ENCODE assay signal across 1 cellular context in the genomic region with DNA sequence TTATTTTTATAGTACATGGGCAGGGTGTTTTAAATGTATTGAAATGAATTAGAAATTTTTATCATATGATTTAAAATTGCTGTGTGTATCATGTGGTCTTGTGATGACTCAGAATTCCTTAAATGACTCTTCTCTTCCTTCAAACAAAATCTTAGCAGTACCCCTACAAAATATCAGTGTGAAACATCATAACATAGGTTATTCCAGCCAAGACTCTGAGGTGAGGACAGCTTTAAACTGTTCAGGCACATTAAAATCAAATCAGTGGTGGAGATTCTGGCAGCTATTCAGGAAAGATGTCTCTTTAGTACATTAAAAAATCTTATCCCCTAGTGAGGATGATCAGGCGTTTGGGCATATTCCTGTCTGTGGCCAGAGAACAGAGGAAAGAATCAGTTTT.
TF ChIP-seq lines count a peak whose summit lies in the region.

No MANE protein-coding gene starts in this region.

TF ChIP-seq in GM12878, 131 proteins besides CTCF, POLR2A, EP300 and RAD21:
- TF ChIP-seq, protein P1, sequence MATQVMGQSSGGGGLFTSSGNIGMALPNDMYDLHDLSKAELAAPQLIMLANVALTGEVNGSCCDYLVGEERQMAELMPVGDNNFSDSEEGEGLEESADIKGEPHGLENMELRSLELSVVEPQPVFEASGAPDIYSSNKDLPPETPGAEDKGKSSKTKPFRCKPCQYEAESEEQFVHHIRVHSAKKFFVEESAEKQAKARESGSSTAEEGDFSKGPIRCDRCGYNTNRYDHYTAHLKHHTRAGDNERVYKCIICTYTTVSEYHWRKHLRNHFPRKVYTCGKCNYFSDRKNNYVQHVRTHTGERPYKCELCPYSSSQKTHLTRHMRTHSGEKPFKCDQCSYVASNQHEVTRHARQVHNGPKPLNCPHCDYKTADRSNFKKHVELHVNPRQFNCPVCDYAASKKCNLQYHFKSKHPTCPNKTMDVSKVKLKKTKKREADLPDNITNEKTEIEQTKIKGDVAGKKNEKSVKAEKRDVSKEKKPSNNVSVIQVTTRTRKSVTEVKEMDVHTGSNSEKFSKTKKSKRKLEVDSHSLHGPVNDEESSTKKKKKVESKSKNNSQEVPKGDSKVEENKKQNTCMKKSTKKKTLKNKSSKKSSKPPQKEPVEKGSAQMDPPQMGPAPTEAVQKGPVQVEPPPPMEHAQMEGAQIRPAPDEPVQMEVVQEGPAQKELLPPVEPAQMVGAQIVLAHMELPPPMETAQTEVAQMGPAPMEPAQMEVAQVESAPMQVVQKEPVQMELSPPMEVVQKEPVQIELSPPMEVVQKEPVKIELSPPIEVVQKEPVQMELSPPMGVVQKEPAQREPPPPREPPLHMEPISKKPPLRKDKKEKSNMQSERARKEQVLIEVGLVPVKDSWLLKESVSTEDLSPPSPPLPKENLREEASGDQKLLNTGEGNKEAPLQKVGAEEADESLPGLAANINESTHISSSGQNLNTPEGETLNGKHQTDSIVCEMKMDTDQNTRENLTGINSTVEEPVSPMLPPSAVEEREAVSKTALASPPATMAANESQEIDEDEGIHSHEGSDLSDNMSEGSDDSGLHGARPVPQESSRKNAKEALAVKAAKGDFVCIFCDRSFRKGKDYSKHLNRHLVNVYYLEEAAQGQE (IDR thresholded peaks at IDR 0.05; ENCODE audit: low read depth, low read length), result no peak
- TF ChIP-seq, protein P2, sequence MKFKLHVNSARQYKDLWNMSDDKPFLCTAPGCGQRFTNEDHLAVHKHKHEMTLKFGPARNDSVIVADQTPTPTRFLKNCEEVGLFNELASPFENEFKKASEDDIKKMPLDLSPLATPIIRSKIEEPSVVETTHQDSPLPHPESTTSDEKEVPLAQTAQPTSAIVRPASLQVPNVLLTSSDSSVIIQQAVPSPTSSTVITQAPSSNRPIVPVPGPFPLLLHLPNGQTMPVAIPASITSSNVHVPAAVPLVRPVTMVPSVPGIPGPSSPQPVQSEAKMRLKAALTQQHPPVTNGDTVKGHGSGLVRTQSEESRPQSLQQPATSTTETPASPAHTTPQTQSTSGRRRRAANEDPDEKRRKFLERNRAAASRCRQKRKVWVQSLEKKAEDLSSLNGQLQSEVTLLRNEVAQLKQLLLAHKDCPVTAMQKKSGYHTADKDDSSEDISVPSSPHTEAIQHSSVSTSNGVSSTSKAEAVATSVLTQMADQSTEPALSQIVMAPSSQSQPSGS (IDR thresholded peaks at IDR 0.05; ENCODE audit: low read length), result no peak
- TF ChIP-seq JUNB (IDR thresholded peaks at IDR 0.05) (peak; percentile 78), RUNX3 (IDR thresholded peaks at IDR 0.05; ENCODE audit: low read length) (peak; percentile 54; the same call in 1 of the 2 replicates), RAD51 (IDR thresholded peaks at IDR 0.05) (no peak)
